In genomic region chr9:136985853-136986252, GRCh38 we compare ENCODE assay signal across 1 cellular context.
TF ChIP-seq lines count a peak whose summit lies in the region.

No MANE protein-coding gene starts in this region.

TF ChIP-seq in GM23338, 12 proteins besides CTCF, POLR2A, EP300 and RAD21 (continued from another document):
- TF ChIP-seq ZNF462 (CRISPR knock-in tag; IDR thresholded peaks at IDR 0.05) (no peak), REST (IDR thresholded peaks at IDR 0.05; ENCODE audit: unreplicated experiment) (no peak), JUNB (IDR thresholded peaks at IDR 0.05; ENCODE audit: unreplicated experiment) (no peak)
